9 cellular contexts compared by ENCODE assay signal in genomic region chr11:92224394-92225205, GRCh38. TPM values are rescaled to one million over a fixed set of nuclear protein-coding genes. Genes with fewer than 3 reads are reported as not detected.
A peak's percentile ranks its signal among the peaks of the same experiment; 100 is the strongest.
DNase-seq lines count a peak whose midpoint lies in the region; ATAC-seq, FAIRE-seq and TF ChIP-seq lines count a peak whose summit lies in the region.
"Had no signal": no experiment of that assay in that cellular context is flagged by ENCODE, and none has a peak within 500 bp of the region (broad histone marks: within the 10 kb centered on the region; RNA-seq: fewer than 3 reads in every experiment).

FAT3 (plus strand) TSS chr11:92224818; CDS start chr11:92352113, 127,295 bp downstream.

- H3K9ac ChIP-seq in astrocyte (ENCODE audit: low read length): peak within 1 kb of the TSS; percentile 78

- no peaks in the 10 kb centered on the region for H3K36me3 ChIP-seq in astrocyte (ENCODE audit: insufficient read depth, low read length)

- peak within 1 kb of the TSS; percentile 47 for H3K27ac ChIP-seq in astrocyte (ENCODE audit: low read depth, low read length)
- H3K27ac ChIP-seq: VCaP had no signal

- H3K4me3 Mint-ChIP-seq in astrocyte (ENCODE audit: unreplicated experiment): peak within 1 kb of the TSS; percentile 96
- H3K4me3 Mint-ChIP-seq in stimulated activated naive B cell treated with anti-CD40 and anti-IgM and Interleukin-4, amounts not matched to agents 10 μg/mL and 1 μg/mL and 100 μg/mL, for 72 hours: peak within 1 kb of the TSS; percentile 63 to 67

- H3K27ac Mint-ChIP-seq in astrocyte (ENCODE audit: unreplicated experiment): peak within 1 kb of the TSS; percentile 84
- H3K27ac Mint-ChIP-seq in stimulated activated naive B cell treated with anti-CD40 and anti-IgM and Interleukin-4, amounts not matched to agents 10 μg/mL and 1 μg/mL and 100 μg/mL, for 72 hours: peak within 1 kb of the TSS; percentile 88

- H3K4me3 ChIP-seq in astrocyte (ENCODE audit: insufficient read depth, low read depth, low read length): peak within 1 kb of the TSS; percentile 75

- no peak for TF ChIP-seq CTCF in astrocyte (IDR thresholded peaks at IDR 0.05; ENCODE audit: insufficient read depth, low read depth, low read length)

- DNase-seq in SHP77 (lab: John Stamatoyannopoulos, UW): peak; percentile 57 to 67
- no peak for DNase-seq in SHP77 treated with DMSO at 0.1 percent for 48 hours (lab: John Stamatoyannopoulos, UW)
- peak; percentile 71 for DNase-seq in astrocyte (ENCODE audit: low read depth)
- DNase-seq in iPS-NIHi11 (ENCODE audit: low spot score): peak; percentile 66
- no peak for DNase-seq in stimulated activated naive B cell treated with anti-CD40 and anti-IgM and Interleukin-4, amounts not matched to agents 10 μg/mL and 1 μg/mL and 100 μg/mL, for 72 hours
- no peak for DNase-seq in GM19238 (ENCODE audit: insufficient read length, low spot score)

- H3K4me1 Mint-ChIP-seq in astrocyte (ENCODE audit: low read depth, unreplicated experiment): peaks cover 15% of the 10 kb centered on the region
- H3K4me1 Mint-ChIP-seq in stimulated activated naive B cell treated with anti-CD40 and anti-IgM and Interleukin-4, amounts not matched to agents 10 μg/mL and 1 μg/mL and 100 μg/mL, for 72 hours: peaks cover 5 to 12% of the 10 kb centered on the region in 2 donors

- no peaks in the 10 kb centered on the region for H4K20me1 ChIP-seq in astrocyte (ENCODE audit: insufficient read depth, low read length)

- H2AFZ ChIP-seq in astrocyte (ENCODE audit: low read depth, low read length): peak within 1 kb of the TSS; percentile 90

- peak within 1 kb of the TSS; percentile 95 for H3K4me2 ChIP-seq in astrocyte (ENCODE audit: low read length)

- peaks cover 18% of the 10 kb centered on the region for H3K4me1 ChIP-seq in astrocyte (ENCODE audit: insufficient read depth, low read length)

- H3K79me2 ChIP-seq in astrocyte (ENCODE audit: insufficient read depth, low read length): no peaks in the 10 kb centered on the region

- no peaks in the 10 kb centered on the region for H3K9me3 Mint-ChIP-seq in astrocyte (ENCODE audit: unreplicated experiment)
- peaks cover 0 to 6% of the 10 kb centered on the region in 2 donors for H3K9me3 Mint-ChIP-seq in stimulated activated naive B cell treated with anti-CD40 and anti-IgM and Interleukin-4, amounts not matched to agents 10 μg/mL and 1 μg/mL and 100 μg/mL, for 72 hours

- H3K27me3 ChIP-seq in astrocyte (ENCODE audit: insufficient read depth, low read length): peaks cover 10% of the 10 kb centered on the region

- peaks cover 5% of the 10 kb centered on the region for H3K27me3 Mint-ChIP-seq in astrocyte (ENCODE audit: low read depth, unreplicated experiment)
- H3K27me3 Mint-ChIP-seq in stimulated activated naive B cell treated with anti-CD40 and anti-IgM and Interleukin-4, amounts not matched to agents 10 μg/mL and 1 μg/mL and 100 μg/mL, for 72 hours: peaks cover 68 to 76% of the 10 kb centered on the region in 2 donors

- no peaks in the 10 kb centered on the region for H3K9me3 ChIP-seq in astrocyte (ENCODE audit: insufficient read depth, low read depth, low read length)

- no peak for ATAC-seq in stimulated activated naive B cell treated with anti-CD40 and anti-IgM and Interleukin-4, amounts not matched to agents 10 μg/mL and 1 μg/mL and 100 μg/mL, for 72 hours (replicated peaks)
- no peak for ATAC-seq in HG03571 (IDR thresholded peaks at IDR 0.05; ENCODE audit: unreplicated experiment)
- ATAC-seq in GM18858 (IDR thresholded peaks at IDR 0.05; ENCODE audit: unreplicated experiment): no peak

- H3K36me3 Mint-ChIP-seq in astrocyte (ENCODE audit: low read depth, unreplicated experiment): no peaks in the 10 kb centered on the region
- H3K36me3 Mint-ChIP-seq in stimulated activated naive B cell treated with anti-CD40 and anti-IgM and Interleukin-4, amounts not matched to agents 10 μg/mL and 1 μg/mL and 100 μg/mL, for 72 hours: no peaks in the 10 kb centered on the region

- no peak for FAIRE-seq in astrocyte (lab: Jason Lieb, UNC)

RNA-seq across cellular contexts. Expression of gene FAT3, which starts in this region (rescaled TPM):
- 37.0 and 41.0 TPM in 2 replicates for total RNA-seq in astrocyte

Comparison
In these comparisons a context has a peak if more than half of its experiments do, and no peak if none do; other contexts are left out.
1. DNase-seq: peak in SHP77 (2 of 2), astrocyte (single experiment) and iPS-NIHi11 (single experiment); none in SHP77 treated with DMSO at 0.1 percent for 48 hours (single experiment), stimulated activated naive B cell treated with anti-CD40 and anti-IgM and Interleukin-4, amounts not matched to agents 10 μg/mL and 1 μg/mL and 100 μg/mL, for 72 hours (single experiment) and GM19238 (single experiment).